ENCODE assay signal across 18 cellular contexts in the genomic region with DNA sequence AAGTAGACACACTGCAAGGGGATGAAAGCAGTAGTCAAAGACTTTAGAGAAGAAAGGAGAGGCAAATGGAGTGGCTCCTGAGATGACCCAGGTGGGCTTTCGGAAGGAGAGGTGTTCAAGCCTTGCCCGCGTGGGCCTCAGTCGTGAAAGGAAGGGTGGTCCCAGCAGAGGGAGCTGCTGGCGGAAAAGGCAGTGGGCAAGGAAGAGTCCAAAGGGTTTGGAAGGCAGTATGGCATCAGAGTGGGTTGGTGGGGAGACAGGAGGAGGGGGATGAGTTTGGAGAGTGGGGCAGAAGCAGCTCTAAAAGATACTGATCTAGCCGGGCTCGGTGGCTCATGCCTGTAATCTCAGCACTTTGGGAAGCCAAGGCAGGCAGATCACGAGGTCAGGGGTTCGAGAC.
A peak's percentile ranks its signal among the peaks of the same experiment; 100 is the strongest.
DNase-seq lines count a peak whose midpoint lies in the region; ATAC-seq, FAIRE-seq and TF ChIP-seq lines count a peak whose summit lies in the region.
"Had no signal": no experiment of that assay in that cellular context is flagged by ENCODE, and none has a peak within 500 bp of the region (broad histone marks: within the 10 kb centered on the region; RNA-seq: fewer than 3 reads in every experiment).

No MANE protein-coding gene starts in this region.

- H3K9me2 ChIP-seq in OCI-LY1 (ENCODE audit: low read depth, low read length) = no peaks in the 10 kb centered on the region

- H3K4me1 ChIP-seq in OCI-LY1 (ENCODE audit: insufficient read depth, low read length, severe bottlenecking) = peaks cover 45% of the 10 kb centered on the region
- peaks cover 1 to 8% (median 3%) of the 10 kb centered on the region in 4 experiments; a peak in 4 of 7 replicates for H3K4me1 ChIP-seq in H1 (replicated peaks in 1 of 4; ENCODE audit: control insufficient read depth in 3 of 4, insufficient read depth in 4 of 4, low read length in 3 of 4)
- peaks cover 7% of the 10 kb centered on the region for H3K4me1 ChIP-seq in neural progenitor cell
- H3K4me1 ChIP-seq in suprapubic skin = no peaks in the 10 kb centered on the region
- H3K4me1 ChIP-seq: HAP-1 had no signal

- H3K4me2 ChIP-seq in OCI-LY1 (ENCODE audit: low read length) (no peak overlapping the region), H1 (ENCODE audit: insufficient read depth in 1 of 2, low read depth in 2 of 2, low read length in 2 of 2) (no peak overlapping the region), neural progenitor cell (no peak overlapping the region)

- no peaks in the 10 kb centered on the region for H3K27me3 ChIP-seq in OCI-LY1 (ENCODE audit: insufficient read depth, low read length)
- no peaks in the 10 kb centered on the region for H3K27me3 ChIP-seq in H1 (replicated peaks in 1 of 4; ENCODE audit: control insufficient read depth in 3 of 4, extremely low read depth in 1 of 4, insufficient read depth in 3 of 4, low read length in 3 of 4)
- H3K27me3 ChIP-seq in neural progenitor cell = no peaks in the 10 kb centered on the region
- no peaks in the 10 kb centered on the region for H3K27me3 ChIP-seq in suprapubic skin

- peaks cover 3% of the 10 kb centered on the region for H3K27me3 Mint-ChIP-seq in neural progenitor cell (ENCODE audit: insufficient read depth, low read depth)
- H3K27me3 Mint-ChIP-seq in naive thymus-derived CD8-positive, alpha-beta T cell = no peaks in the 10 kb centered on the region
- H3K27me3 Mint-ChIP-seq: CD4-positive, alpha-beta memory T cell had no signal

- no peak overlapping the region for H3K4ac ChIP-seq in H1 (replicated peaks; ENCODE audit: insufficient read length, low read depth, low read length)

- CTCF ChIA-PET in H1 (lab: Charles Lee; ENCODE audit: partially characterized antibody) = interaction anchor here (0.6 to 1.9 kb wide), 5 partner anchors 13 to 82 kb away, joined by 3 to 7 read pairs (median 4); no protein-coding TSS in a partner anchor

- 92% methylated on average over 8 of the region's 9 CpGs; no CpG with 5 or more reads in 1 of the 2 experiments for WGBS in H1 (ENCODE audit: extremely low coverage in 1 of 2, insufficient coverage in 1 of 2, insufficient read length in 1 of 2, insufficient replicate concordance in 2 of 2, low coverage in 1 of 2, low lambda C conversion rate in 2 of 2, missing lambda C conversion rate in 1 of 2), 2 experiments
- 87% methylated on average over 9 of the region's 9 CpGs for WGBS in suprapubic skin

- no peak overlapping the region for H2BK20ac ChIP-seq in H1 (ENCODE audit: low read length)

- TF ChIP-seq RAD21 in H1 (IDR thresholded peaks at IDR 0.05 in 1 of 2, conservative IDR thresholded peaks at IDR 0.05 in 1 of 2; ENCODE audit: low read depth in 2 of 2, low read length in 2 of 2) = no peak

- no peak for ATAC-seq in naive thymus-derived CD8-positive, alpha-beta T cell

- peaks cover 10% of the 10 kb centered on the region for H3K4me1 Mint-ChIP-seq in neural progenitor cell
- H3K4me1 Mint-ChIP-seq in naive thymus-derived CD8-positive, alpha-beta T cell = peaks cover 0 to 2% (median 0%) of the 10 kb centered on the region in 4 donors
- H3K4me1 Mint-ChIP-seq: CD4-positive, alpha-beta memory T cell had no signal

- H3K27ac ChIP-seq in OCI-LY1 (ENCODE audit: low read depth, low read length, poor library complexity, severe bottlenecking) (peak overlapping the region; percentile 18), H1 (ENCODE audit: low read depth, low read length) (no peak overlapping the region), neural progenitor cell (no peak overlapping the region), suprapubic skin (no peak overlapping the region)

- H3K23me2 ChIP-seq in H1 (ENCODE audit: low read depth, low read length) = no peaks in the 10 kb centered on the region

- TF ChIP-seq EP300 in H1 (IDR thresholded peaks at IDR 0.05; ENCODE audit: borderline replicate concordance in 1 of 2, low read depth in 2 of 2, low read length in 2 of 2) = no peak
- TF ChIP-seq EP300 in suprapubic skin (IDR thresholded peaks at IDR 0.05) = no peak

- H3K79me1 ChIP-seq in H1 (ENCODE audit: low read depth, low read length) = no peaks in the 10 kb centered on the region

- H2BK15ac ChIP-seq in H1 (ENCODE audit: low read length) = no peak overlapping the region

- H3K36me3 Mint-ChIP-seq in neural progenitor cell = no peaks in the 10 kb centered on the region
- peaks cover 0 to 2% (median 0%) of the 10 kb centered on the region in 3 donors for H3K36me3 Mint-ChIP-seq in naive thymus-derived CD8-positive, alpha-beta T cell
- H3K36me3 Mint-ChIP-seq: CD4-positive, alpha-beta memory T cell had no signal

- no peaks in the 10 kb centered on the region for H4K20me1 ChIP-seq in OCI-LY1 (ENCODE audit: insufficient read depth, low read length)
- H4K20me1 ChIP-seq in H1 (replicated peaks in 1 of 2; ENCODE audit: control insufficient read depth in 1 of 2, insufficient read depth in 2 of 2, low read length in 2 of 2) = no peaks in the 10 kb centered on the region
- H4K20me1 ChIP-seq in neural progenitor cell (ENCODE audit: low read depth) = no peaks in the 10 kb centered on the region

- H2BK12ac ChIP-seq in H1 (ENCODE audit: low read depth, low read length) = peak overlapping the region; percentile 33; the same call in 1 of the 2 replicates

- FAIRE-seq in H1 (lab: Jason Lieb, UNC) = no peak
- FAIRE-seq: GM12891, GM18507 had no signal

- H3K9me3 ChIP-seq in OCI-LY1 (ENCODE audit: low read length) (no peaks in the 10 kb centered on the region), H1 (ENCODE audit: insufficient read depth in 2 of 2, low read depth in 1 of 2, low read length in 1 of 2) (no peaks in the 10 kb centered on the region), neural progenitor cell (ENCODE audit: low read depth) (no peaks in the 10 kb centered on the region), suprapubic skin (no peaks in the 10 kb centered on the region)
- H3K9me3 ChIP-seq: HAP-1 had no signal

- H2BK5ac ChIP-seq in H1 (ENCODE audit: low read depth, low read length) = no peak overlapping the region

- H3K4me3 ChIP-seq in OCI-LY1 (ENCODE audit: low read depth, low read length, poor library complexity, severe bottlenecking) = no peak overlapping the region
- no peak overlapping the region for H3K4me3 ChIP-seq in H1 (ENCODE audit: extremely low read depth in 1 of 4, insufficient read depth in 2 of 4, low read depth in 3 of 4, low read length in 4 of 4)
- H3K4me3 ChIP-seq in neural progenitor cell = no peak overlapping the region
- H3K4me3 ChIP-seq in suprapubic skin = no peak overlapping the region
- H3K4me3 ChIP-seq: HAP-1 had no signal

- no peak overlapping the region for H3K56ac ChIP-seq in H1 (replicated peaks; ENCODE audit: insufficient read length, low read depth, low read length)

- no peak overlapping the region for H4K5ac ChIP-seq in H1 (ENCODE audit: insufficient read length, low read depth, low read length)

- no peak overlapping the region for H4K8ac ChIP-seq in H1 (ENCODE audit: extremely low read depth, insufficient read depth, low read length)

- TF ChIP-seq CTCF in OCI-LY1 (IDR thresholded peaks at IDR 0.05; ENCODE audit: low read length) (no peak), H1 (IDR thresholded peaks at IDR 0.05; ENCODE audit: control extremely low read depth in 1 of 3, insufficient read depth in 1 of 3, low read depth in 1 of 3, low read length in 3 of 3) (peak in 1 of 3 experiments; percentile 2; a peak in 1 of 4 replicates), neural progenitor cell (IDR thresholded peaks at IDR 0.05) (no peak), suprapubic skin (IDR thresholded peaks at IDR 0.05) (no peak)

- H3K18ac ChIP-seq in H1 (ENCODE audit: extremely low read depth, low read length) = no peak overlapping the region

- H2AK5ac ChIP-seq in H1 (ENCODE audit: low read depth, low read length) = no peak overlapping the region

- H3K23ac ChIP-seq in H1 (ENCODE audit: insufficient read length) = no peak overlapping the region

- H3F3A ChIP-seq in OCI-LY1 (ENCODE audit: insufficient read depth, low read length) (no peaks in the 10 kb centered on the region), neural progenitor cell (ENCODE audit: low read depth) (no peaks in the 10 kb centered on the region)

- H3K79me2 ChIP-seq in OCI-LY1 (ENCODE audit: insufficient read depth, low read length) = no peaks in the 10 kb centered on the region
- no peaks in the 10 kb centered on the region for H3K79me2 ChIP-seq in H1 (ENCODE audit: control insufficient read depth in 1 of 2, insufficient read depth in 2 of 2, low read length in 2 of 2)
- no peaks in the 10 kb centered on the region for H3K79me2 ChIP-seq in neural progenitor cell (ENCODE audit: low read depth)

- H3K9ac ChIP-seq in OCI-LY1 (ENCODE audit: low read length) = no peak overlapping the region
- no peak overlapping the region for H3K9ac ChIP-seq in H1 (replicated peaks in 1 of 4; ENCODE audit: extremely low read depth in 1 of 4, low read depth in 3 of 4, low read length in 3 of 4)
- no peak overlapping the region for H3K9ac ChIP-seq in neural progenitor cell

- peak overlapping the region; percentile 83 for H3K27ac Mint-ChIP-seq in neural progenitor cell
- peak overlapping the region in 1 of 10 donors; percentile 48 for H3K27ac Mint-ChIP-seq in naive thymus-derived CD8-positive, alpha-beta T cell
- H3K27ac Mint-ChIP-seq: CD4-positive, alpha-beta memory T cell; HFFc6 had no signal

- POLR2A ChIA-PET in H1 (lab: Charles Lee; ENCODE audit: partially characterized antibody) = interaction anchor here (0.5 kb wide), 1 partner anchor 135 kb away, joined by 5 read pairs; no protein-coding TSS in a partner anchor
- POLR2A ChIA-PET in naive thymus-derived CD8-positive, alpha-beta T cell (lab: Charles Lee) = interaction anchor here (0.5 kb wide), 1 partner anchor 20 kb away, joined by 4 read pairs; no protein-coding TSS in a partner anchor

- no peak overlapping the region for H3K4me3 Mint-ChIP-seq in neural progenitor cell
- no peak overlapping the region for H3K4me3 Mint-ChIP-seq in naive thymus-derived CD8-positive, alpha-beta T cell
- H3K4me3 Mint-ChIP-seq: CD4-positive, alpha-beta memory T cell; HFFc6 had no signal

- DNase-seq in H1 (ENCODE audit: low read depth in 1 of 2, low spot score in 2 of 2) (no peak), neural progenitor cell (ENCODE audit: low spot score) (no peak), suprapubic skin (ENCODE audit: low spot score in 2 of 2) (no peak), NCI-H1436 treated with DMSO at 0.1 percent for 48 hours (lab: John Stamatoyannopoulos, UW) (no peak), putamen (ENCODE audit: low spot score) (no peak)
- DNase-seq in naive thymus-derived CD8-positive, alpha-beta T cell = no peak
- DNase-seq: C1 segment of cervical spinal cord; Calu3; CD4-positive, alpha-beta memory T cell; COR-L47; DMS53; DMS79 treated with DMSO at 0.1 percent for 48 hours; GF-D8; HFFc6 had no signal

- no peak overlapping the region for H2AFZ ChIP-seq in OCI-LY1 (ENCODE audit: low read length)
- no peak overlapping the region for H2AFZ ChIP-seq in H1 (ENCODE audit: low read length)
- H2AFZ ChIP-seq in neural progenitor cell (replicated peaks) = no peak overlapping the region

- H3K36me3 ChIP-seq in OCI-LY1 (ENCODE audit: insufficient read depth, low read length) = peaks cover 8% of the 10 kb centered on the region
- H3K36me3 ChIP-seq in H1 (ENCODE audit: control insufficient read depth in 2 of 4, insufficient read depth in 4 of 4, low read length in 3 of 4) = no peaks in the 10 kb centered on the region
- no peaks in the 10 kb centered on the region for H3K36me3 ChIP-seq in neural progenitor cell
- peaks cover 5% of the 10 kb centered on the region for H3K36me3 ChIP-seq in suprapubic skin
- H3K36me3 ChIP-seq: HAP-1 had no signal

- no peaks in the 10 kb centered on the region for H3K9me3 Mint-ChIP-seq in neural progenitor cell
- H3K9me3 Mint-ChIP-seq in naive thymus-derived CD8-positive, alpha-beta T cell = no peaks in the 10 kb centered on the region
- H3K9me3 Mint-ChIP-seq: HFFc6 had no signal

- no peak overlapping the region for H4K91ac ChIP-seq in H1 (replicated peaks; ENCODE audit: insufficient read length, low read length)

- H3K14ac ChIP-seq in H1 (ENCODE audit: insufficient read length) = no peak overlapping the region

- TF ChIP-seq POLR2A in H1 (IDR thresholded peaks at IDR 0.05; ENCODE audit: control extremely low read depth in 1 of 2, low read depth in 2 of 2, low read length in 2 of 2) (no peak), suprapubic skin (IDR thresholded peaks at IDR 0.05) (no peak)

- H2BK120ac ChIP-seq in H1 (replicated peaks; ENCODE audit: low read depth, low read length) = no peak overlapping the region
